13 cellular contexts compared by ENCODE assay signal in the genomic region with DNA sequence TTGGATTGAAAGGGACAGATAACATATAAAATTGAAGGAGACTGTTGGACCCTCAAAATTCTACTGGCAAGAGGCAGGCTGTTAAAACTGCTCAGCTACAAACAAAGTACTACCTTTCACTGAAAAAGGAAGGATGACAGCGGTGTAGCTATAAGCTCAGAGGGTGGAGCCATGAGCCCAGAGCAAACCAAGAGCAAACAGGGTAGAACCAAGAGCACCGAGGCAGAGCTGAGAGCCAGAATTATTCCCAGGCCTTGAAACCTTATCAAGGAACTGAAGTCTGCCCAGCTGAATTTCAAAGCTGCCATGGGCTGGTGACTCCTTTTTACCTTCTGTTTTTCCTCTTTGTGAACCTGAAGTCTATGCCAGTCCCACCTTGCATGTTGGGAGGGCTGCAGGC.
DNase-seq lines count a peak whose midpoint lies in the region; ATAC-seq and TF ChIP-seq lines count a peak whose summit lies in the region.
"Had no signal": no experiment of that assay in that cellular context is flagged by ENCODE, and none has a peak within 500 bp of the region (broad histone marks: within the 10 kb centered on the region; RNA-seq: fewer than 3 reads in every experiment).

No MANE protein-coding gene starts in this region.

- no peak overlapping the region for H3K9ac ChIP-seq in OCI-LY3 (ENCODE audit: low read length)

- no peak overlapping the region for H3K4me3 Mint-ChIP-seq in osteocyte (ENCODE audit: unreplicated experiment)
- H3K4me3 Mint-ChIP-seq in activated T-cell treated with anti-CD3 and anti-CD28 coated beads, Interleukin-2, amount 50 U/mL, for 4 hours = no peak overlapping the region
- H3K4me3 Mint-ChIP-seq: activated naive CD4-positive, alpha-beta T cell treated with anti-CD3 and anti-CD28 coated beads, Interleukin-2, amount 50 U/mL, for 24 hours; stimulated activated memory B cell treated with anti-CD40 and anti-IgM and Interleukin-4, amounts not matched to agents 10 μg/mL and 1 μg/mL and 100 μg/mL, for 72 hours had no signal

- H3K4me1 Mint-ChIP-seq in osteocyte (ENCODE audit: unreplicated experiment) = peaks cover 35% of the 10 kb centered on the region
- no peaks in the 10 kb centered on the region for H3K4me1 Mint-ChIP-seq in activated T-cell treated with anti-CD3 and anti-CD28 coated beads, Interleukin-2, amount 50 U/mL, for 4 hours (ENCODE audit: low read depth)
- H3K4me1 Mint-ChIP-seq: activated naive CD4-positive, alpha-beta T cell treated with anti-CD3 and anti-CD28 coated beads, Interleukin-2, amount 50 U/mL, for 24 hours; stimulated activated memory B cell treated with anti-CD40 and anti-IgM and Interleukin-4, amounts not matched to agents 10 μg/mL and 1 μg/mL and 100 μg/mL, for 72 hours had no signal

- H3K79me2 ChIP-seq in OCI-LY3 (ENCODE audit: low read length) = no peaks in the 10 kb centered on the region

- H3K4me1 ChIP-seq in OCI-LY3 (ENCODE audit: low read length) = no peaks in the 10 kb centered on the region
- H3K4me1 ChIP-seq in esophagus (ENCODE audit: control insufficient read depth in 2 of 2, insufficient read depth in 2 of 2, low read length in 1 of 2) = peaks cover 0 to 9% of the 10 kb centered on the region in 2 donors

- H3K4me2 ChIP-seq in OCI-LY3 (ENCODE audit: low read length) = no peak overlapping the region

- peaks cover 44% of the 10 kb centered on the region for H3K36me3 Mint-ChIP-seq in osteocyte (ENCODE audit: unreplicated experiment)
- H3K36me3 Mint-ChIP-seq in activated T-cell treated with anti-CD3 and anti-CD28 coated beads, Interleukin-2, amount 50 U/mL, for 4 hours (ENCODE audit: insufficient read depth) = peaks cover 18% of the 10 kb centered on the region

- H3K36me3 ChIP-seq in OCI-LY3 (replicated peaks; ENCODE audit: low read depth, low read length) (no peaks in the 10 kb centered on the region), esophagus (ENCODE audit: control insufficient read depth in 2 of 2, insufficient read depth in 2 of 2, low read length in 1 of 2) (peaks cover 0 to 4% of the 10 kb centered on the region in 2 donors)

- H3K9me3 ChIP-seq in OCI-LY3 (ENCODE audit: insufficient read depth, low read length) (no peaks in the 10 kb centered on the region), esophagus (ENCODE audit: control insufficient read depth in 2 of 2, insufficient read depth in 1 of 2, low read depth in 1 of 2, low read length in 1 of 2) (no peaks in the 10 kb centered on the region)

- no peak for DNase-seq in osteocyte (ENCODE audit: extremely low spot score, unreplicated experiment)
- DNase-seq in KG1 (lab: John Stamatoyannopoulos, UW) = no peak
- DNase-seq in NCI-H146 treated with DMSO at 0.1 percent for 48 hours (lab: John Stamatoyannopoulos, UW; ENCODE audit: unreplicated experiment) = no peak
- no peak for DNase-seq in activated T-cell treated with anti-CD3 and anti-CD28 coated beads, Interleukin-2, amount 50 U/mL, for 4 hours
- DNase-seq: activated CD4-positive, alpha-beta T cell treated with anti-CD3 and anti-CD28 coated beads for 1 hour; C1 segment of cervical spinal cord; MM.1S had no signal

- TF ChIP-seq CTCF in C4-2B (conservative IDR thresholded peaks at IDR 0.05) (peak; percentile 48), OCI-LY3 (IDR thresholded peaks at IDR 0.05; ENCODE audit: low read depth, low read length) (0 out of 2 replicates have a peak, but pooled peaks have one; percentile 25), osteocyte (IDR thresholded peaks at IDR 0.05) (peak; percentile 18)

- H3K27ac ChIP-seq in C4-2B = peak overlapping the region; percentile 27; the same call in 1 of the 2 replicates
- no peak overlapping the region for H3K27ac ChIP-seq in OCI-LY3 (ENCODE audit: low read length)
- H3K27ac ChIP-seq in esophagus (ENCODE audit: low read depth in 2 of 2, low read length in 1 of 2) = peak overlapping the region; percentile 70

- H3K27me3 ChIP-seq in OCI-LY3 (ENCODE audit: low read depth, low read length) = no peaks in the 10 kb centered on the region
- H3K27me3 ChIP-seq in esophagus (ENCODE audit: control insufficient read depth in 1 of 2, insufficient read depth in 2 of 2, low read length in 2 of 2) = no peaks in the 10 kb centered on the region

- H4K20me1 ChIP-seq in OCI-LY3 (ENCODE audit: insufficient read depth, low read length) = no peaks in the 10 kb centered on the region

- no peak overlapping the region for H3K4me3 ChIP-seq in OCI-LY3 (ENCODE audit: low read length)
- H3K4me3 ChIP-seq in esophagus (ENCODE audit: low read depth in 1 of 2, low read length in 2 of 2) = no peak overlapping the region

- peak overlapping the region; percentile 88 for H3K27ac Mint-ChIP-seq in osteocyte (ENCODE audit: unreplicated experiment)
- H3K27ac Mint-ChIP-seq: activated naive CD4-positive, alpha-beta T cell treated with anti-CD3 and anti-CD28 coated beads, Interleukin-2, amount 50 U/mL, for 24 hours; stimulated activated memory B cell treated with anti-CD40 and anti-IgM and Interleukin-4, amounts not matched to agents 10 μg/mL and 1 μg/mL and 100 μg/mL, for 72 hours had no signal

- 32 to 43% methylated on average over 2 of the region's 2 CpGs for WGBS in esophagus, 2 donors

- H2AFZ ChIP-seq in OCI-LY3 (ENCODE audit: low read depth, low read length) = no peak overlapping the region

- ATAC-seq in activated T-cell treated with anti-CD3 and anti-CD28 coated beads, Interleukin-2, amount 50 U/mL, for 4 hours = no peak
- no peak for ATAC-seq in GM19324 (IDR thresholded peaks at IDR 0.05; ENCODE audit: low FRiP score, unreplicated experiment)
- ATAC-seq: stimulated activated memory B cell treated with anti-CD40 and anti-IgM and Interleukin-4, amounts not matched to agents 10 μg/mL and 1 μg/mL and 100 μg/mL, for 72 hours had no signal

- no peaks in the 10 kb centered on the region for H3K9me3 Mint-ChIP-seq in osteocyte (ENCODE audit: unreplicated experiment)
- H3K9me3 Mint-ChIP-seq in activated T-cell treated with anti-CD3 and anti-CD28 coated beads, Interleukin-2, amount 50 U/mL, for 4 hours = no peaks in the 10 kb centered on the region
- H3K9me3 Mint-ChIP-seq: activated naive CD4-positive, alpha-beta T cell treated with anti-CD3 and anti-CD28 coated beads, Interleukin-2, amount 50 U/mL, for 24 hours; stimulated activated memory B cell treated with anti-CD40 and anti-IgM and Interleukin-4, amounts not matched to agents 10 μg/mL and 1 μg/mL and 100 μg/mL, for 72 hours had no signal

- H3K27me3 Mint-ChIP-seq in osteocyte (ENCODE audit: unreplicated experiment) = no peaks in the 10 kb centered on the region
- H3K27me3 Mint-ChIP-seq in activated T-cell treated with anti-CD3 and anti-CD28 coated beads, Interleukin-2, amount 50 U/mL, for 4 hours (ENCODE audit: low read depth) = no peaks in the 10 kb centered on the region
- H3K27me3 Mint-ChIP-seq: activated naive CD4-positive, alpha-beta T cell treated with anti-CD3 and anti-CD28 coated beads, Interleukin-2, amount 50 U/mL, for 24 hours; stimulated activated memory B cell treated with anti-CD40 and anti-IgM and Interleukin-4, amounts not matched to agents 10 μg/mL and 1 μg/mL and 100 μg/mL, for 72 hours had no signal
